In genomic region chr20:57317316-57317788, GRCh38 we compare ENCODE assay signal across 21 cellular contexts. TPM values are rescaled to one million over a fixed set of nuclear protein-coding genes. Genes with fewer than 3 reads are reported as not detected.
DNase-seq lines count a peak whose midpoint lies in the region; ATAC-seq, FAIRE-seq and TF ChIP-seq lines count a peak whose summit lies in the region.
"Had no signal": no experiment of that assay in that cellular context is flagged by ENCODE, and none has a peak within 500 bp of the region (broad histone marks: within the 10 kb centered on the region; RNA-seq: fewer than 3 reads in every experiment).

No MANE protein-coding gene starts in this region.

- no peak overlapping the region for H3K27ac ChIP-seq in HepG2 (ENCODE audit: extremely low read length, insufficient read depth, low read length)
- H3K27ac ChIP-seq in right lobe of liver: no peak overlapping the region
- H3K27ac ChIP-seq in OCI-LY7 (ENCODE audit: low read depth, low read length, poor library complexity, severe bottlenecking): peak overlapping the region; percentile 95
- H3K27ac ChIP-seq: HL-60 had no signal

- H3K4me3 Mint-ChIP-seq in nephron progenitor cell: no peak overlapping the region

- no peaks in the 10 kb centered on the region for H3K36me3 Mint-ChIP-seq in nephron progenitor cell (ENCODE audit: low read depth)

- CTCF ChIA-PET in HepG2 (lab: Yijun Ruan, JAX; ENCODE audit: low intra/inter-chr PET ratio, low total read pairs) (no interaction called here), OCI-LY7 (lab: Charles Lee; ENCODE audit: unreplicated experiment) (no interaction called here)

- DNase-seq in HepG2 (ENCODE audit: low spot score) (no peak), right lobe of liver (no peak), OCI-LY7 (ENCODE audit: low spot score) (no peak), nephron progenitor cell (no peak), NCI-H526 treated with DMSO at 0.1 percent for 48 hours (lab: John Stamatoyannopoulos, UW) (no peak), T1000 (lab: John Stamatoyannopoulos, UW) (no peak)
- DNase-seq: HCEC 1CT, KBM-7, NCI-H1092, NCI-H1436, NCI-H187 treated with DMSO at 0.1 percent for 48 hours, NCI-H2107, NCI-H446 treated with DMSO at 0.1 percent for 48 hours, Right ventricle myocardium superior had no signal

- BruUV-seq in HepG2 (replicated peaks; lab: Mats Ljungman, UMichigan) (no TSS peak), OCI-LY7 (replicated peaks; lab: Mats Ljungman, UMichigan) (no TSS peak)

- in situ Hi-C loops in HepG2 (cut with HindIII; ENCODE audit: extremely low pct_ligation_motif_present, low pct_unique_long_range_greater_than_20kb): no loop called here

- TF ChIP-seq EP300 in HepG2 (IDR thresholded peaks at IDR 0.05; ENCODE audit: low read depth in 2 of 2, low read length in 2 of 2) (no peak), HepG2 (CRISPR knock-in tag; IDR thresholded peaks at IDR 0.05; ENCODE audit: borderline replicate concordance) (no peak)

- WGBS in HepG2 (ENCODE audit: low lambda C conversion rate): 50% methylated on average over 8 of the region's 8 CpGs
- WGBS in right lobe of liver (ENCODE audit: insufficient coverage, low coverage, low lambda C conversion rate, missing lambda C conversion rate): 66% methylated on average over 7 of the region's 8 CpGs

- H3K27me3 Mint-ChIP-seq in nephron progenitor cell (ENCODE audit: low read depth, poor library complexity): peaks cover 13% of the 10 kb centered on the region

- peak; percentile 21; the same call in 1 of the 3 replicates for ATAC-seq in HepG2
- no peak for ATAC-seq in right lobe of liver
- no peak for ATAC-seq in HG03025 (IDR thresholded peaks at IDR 0.05; ENCODE audit: low FRiP score, unreplicated experiment)

- no peak for TF ChIP-seq CTCF in HepG2 (CRISPR knock-in tag; IDR thresholded peaks at IDR 0.05)
- TF ChIP-seq CTCF in right lobe of liver (IDR thresholded peaks at IDR 0.05): no peak
- no peak for TF ChIP-seq CTCF in OCI-LY7 (conservative IDR thresholded peaks at IDR 0.05; ENCODE audit: low read length)
- no peak for TF ChIP-seq CTCF in nephron progenitor cell (IDR thresholded peaks at IDR 0.05)

- H3K27me3 ChIP-seq in HepG2 (ENCODE audit: control insufficient read depth in 1 of 2, insufficient read depth in 2 of 2, low read length in 2 of 2) (peaks cover 5 to 21% of the 10 kb centered on the region in 2 experiments; a peak in 4 of 5 replicates), right lobe of liver (no peaks in the 10 kb centered on the region)

- POLR2A ChIA-PET in HepG2 (lab: Yijun Ruan, JAX): no interaction called here
- POLR2A ChIA-PET in OCI-LY7 (lab: Charles Lee): interaction anchor here (0.6 to 5.4 kb wide), 7 partner anchors 9 to 159 kb away, joined by 3 to 27 read pairs (median 6); no protein-coding TSS in a partner anchor

- H4K20me1 ChIP-seq in HepG2 (ENCODE audit: insufficient read depth, low read length): no peaks in the 10 kb centered on the region
- H4K20me1 ChIP-seq in OCI-LY7 (ENCODE audit: insufficient read depth, low read length): no peaks in the 10 kb centered on the region

- no peak for FAIRE-seq in HepG2 (lab: Jason Lieb, UNC)
- FAIRE-seq: RCC 7860 had no signal

- H3K4me1 ChIP-seq in HepG2 (ENCODE audit: insufficient read depth, low read length) (no peaks in the 10 kb centered on the region), right lobe of liver (no peaks in the 10 kb centered on the region), OCI-LY7 (ENCODE audit: insufficient read depth, low read length, poor library complexity, severe bottlenecking) (peaks cover 100% of the 10 kb centered on the region)

- intact Hi-C loops in HepG2 (cut with micrococcal nuclease; ENCODE audit: unreplicated experiment): no loop called here
- intact Hi-C loops in right lobe of liver (cut with DNase I): no loop called here
- intact Hi-C loops in OCI-LY7 (cut with micrococcal nuclease; ENCODE audit: unreplicated experiment): loop anchor here (2.0 to 5.0 kb wide), 4 partner anchors 33 to 365 kb away; no protein-coding TSS in a partner anchor

- TF ChIP-seq POLR2A in HepG2 (IDR thresholded peaks at IDR 0.05; ENCODE audit: insufficient read depth in 1 of 2, low read depth in 2 of 2, low read length in 2 of 2): no peak
- no peak for TF ChIP-seq POLR2A in right lobe of liver (IDR thresholded peaks at IDR 0.05)

- no peaks in the 10 kb centered on the region for H3K9me2 ChIP-seq in OCI-LY7 (ENCODE audit: insufficient read depth, low read length)

- H3K9ac ChIP-seq in HepG2 (ENCODE audit: insufficient read depth, low read depth, low read length): no peak overlapping the region

- H3K79me2 ChIP-seq in HepG2 (ENCODE audit: insufficient read depth, low read length): no peaks in the 10 kb centered on the region
- H3K79me2 ChIP-seq in OCI-LY7 (ENCODE audit: insufficient read depth, low read depth, low read length): no peaks in the 10 kb centered on the region

- no peaks in the 10 kb centered on the region for H3K9me3 ChIP-seq in HepG2 (ENCODE audit: low read length)
- H3K9me3 ChIP-seq in right lobe of liver: no peaks in the 10 kb centered on the region
- no peaks in the 10 kb centered on the region for H3K9me3 ChIP-seq in OCI-LY7 (ENCODE audit: low read length)

- H3K9me3 Mint-ChIP-seq in nephron progenitor cell: no peaks in the 10 kb centered on the region

- H3K36me3 ChIP-seq in HepG2 (replicated peaks in 1 of 2; ENCODE audit: control insufficient read depth in 1 of 2, insufficient read depth in 2 of 2, low read length in 2 of 2) (no peaks in the 10 kb centered on the region), right lobe of liver (no peaks in the 10 kb centered on the region), OCI-LY7 (ENCODE audit: insufficient read depth, low read length) (no peaks in the 10 kb centered on the region)

- TF ChIP-seq RAD21 in HepG2 (CRISPR knock-in tag; IDR thresholded peaks at IDR 0.05): no peak

- H3K4me2 ChIP-seq in HepG2 (ENCODE audit: low read depth, low read length) (no peak overlapping the region), OCI-LY7 (ENCODE audit: low read length) (peak overlapping the region; percentile 64)

- H2AFZ ChIP-seq in HepG2 (ENCODE audit: low read length) (no peak overlapping the region), OCI-LY7 (ENCODE audit: low read length) (peak overlapping the region; percentile 19; the same call in 1 of the 2 replicates)

- H3K4me1 Mint-ChIP-seq in nephron progenitor cell: peaks cover 26% of the 10 kb centered on the region

- H3K4me3 ChIP-seq in HepG2 (replicated peaks in 1 of 3; ENCODE audit: insufficient read depth in 1 of 3, low read depth in 2 of 3, low read length in 3 of 3): no peak overlapping the region
- H3K4me3 ChIP-seq in right lobe of liver: no peak overlapping the region
- H3K4me3 ChIP-seq in OCI-LY7 (ENCODE audit: low read depth, low read length, poor library complexity, severe bottlenecking): peak overlapping the region; percentile 37

- peak overlapping the region; percentile 54 for H3K27ac Mint-ChIP-seq in nephron progenitor cell

RNA-seq across cellular contexts. Expression of gene SPO11, which starts 12.3 kb away (rescaled TPM):
- total RNA-seq in HepG2 (2016; rRNA removed; fragmentation: Illumina TruSeq; extraction: Trizol) (not detected in 2 replicates), right lobe of liver (not detected), OCI-LY7 (2022) (not detected in 2 replicates)
- not detected in 2 replicates for total RNA-seq in HepG2 (2016; cell fraction: cytosol; rRNA removed; fragmentation: Illumina TruSeq; extraction: Trizol; ENCODE audit: low read depth)
- total RNA-seq in HepG2 (2016; cell fraction: insoluble cytoplasmic fraction; rRNA removed; fragmentation: Illumina TruSeq; extraction: Trizol): not detected in 2 replicates
- total RNA-seq in HepG2 (2016; cell fraction: membrane; rRNA removed; fragmentation: Illumina TruSeq; extraction: Trizol): not detected in 2 replicates
- not detected in 2 replicates for total RNA-seq in HepG2 (2016; cell fraction: nucleus; rRNA removed; fragmentation: Illumina TruSeq; extraction: Trizol)
- not detected in 2 replicates for polyA plus RNA-seq in HepG2 (2011; rRNA removed)
- polyA plus RNA-seq in HepG2 (2011; cell fraction: cytosol; rRNA removed): not detected in 2 replicates
- not detected in 2 replicates for polyA plus RNA-seq in HepG2 (2011; cell fraction: nucleus; rRNA removed)
- polyA plus RNA-seq in HepG2 (2012): not detected in 2 replicates
- polyA plus RNA-seq in HepG2 (2016; cell fraction: cytosol; fragmentation: Illumina TruSeq; extraction: Trizol; ENCODE audit: low read depth): not detected in 2 replicates
- polyA plus RNA-seq in HepG2 (2016; cell fraction: insoluble cytoplasmic fraction; fragmentation: Illumina TruSeq; extraction: Trizol; ENCODE audit: low read depth): not detected in 2 replicates
- not detected in 2 replicates for polyA plus RNA-seq in HepG2 (2016; cell fraction: membrane; fragmentation: Illumina TruSeq; extraction: Trizol; ENCODE audit: low read depth)
- not detected in 2 replicates for polyA plus RNA-seq in HepG2 (2016; cell fraction: nucleus; fragmentation: Illumina TruSeq; extraction: Trizol; ENCODE audit: insufficient read depth, low read depth)
- not detected in 2 replicates for polyA minus RNA-seq in HepG2 (2011; rRNA and poly(A)+ RNA removed; ENCODE audit: low replicate concordance)
- polyA minus RNA-seq in HepG2 (2011; cell fraction: cytosol; rRNA and poly(A)+ RNA removed): not detected in 2 replicates
- not detected in 2 replicates for polyA minus RNA-seq in HepG2 (2011; cell fraction: nucleus; rRNA and poly(A)+ RNA removed)
- total RNA-seq in OCI-LY7 (2014; rRNA removed; shearing (Covaris generic)): not detected in 2 replicates
- total RNA-seq: A172, HT-29, Right ventricle myocardium superior, SK-MEL-5 had no signal
- polyA plus RNA-seq: AG04450 had no signal

RNA-seq across cellular contexts. Expression of gene RAE1, which starts 33.7 kb away (rescaled TPM):
- total RNA-seq in HepG2 (2016; rRNA removed; fragmentation: Illumina TruSeq; extraction: Trizol) (72.9 and 84.7 TPM in 2 replicates), right lobe of liver (10 to 100 TPM in 4 of 6 experiments, 1 to 10 TPM in 2; 8.6 to 22.1 (median 11.1) TPM), OCI-LY7 (2022) (57.4 and 58.2 TPM in 2 replicates)
- total RNA-seq in HepG2 (2016; cell fraction: cytosol; rRNA removed; fragmentation: Illumina TruSeq; extraction: Trizol; ENCODE audit: low read depth): 7.0 TPM in 2 replicates
- total RNA-seq in HepG2 (2016; cell fraction: insoluble cytoplasmic fraction; rRNA removed; fragmentation: Illumina TruSeq; extraction: Trizol): 69.1 and 75.0 TPM in 2 replicates
- total RNA-seq in HepG2 (2016; cell fraction: membrane; rRNA removed; fragmentation: Illumina TruSeq; extraction: Trizol): 12.7 and 13.6 TPM in 2 replicates
- 52.3 and 56.5 TPM in 2 replicates for total RNA-seq in HepG2 (2016; cell fraction: nucleus; rRNA removed; fragmentation: Illumina TruSeq; extraction: Trizol)
- 29.2 and 36.1 TPM in 2 replicates for polyA plus RNA-seq in HepG2 (2011; rRNA removed)
- 38.8 and 67.0 TPM in 2 replicates for polyA plus RNA-seq in HepG2 (2011; cell fraction: cytosol; rRNA removed)
- 104 and 106 TPM in 2 replicates for polyA plus RNA-seq in HepG2 (2011; cell fraction: nucleus; rRNA removed)
- polyA plus RNA-seq in HepG2 (2012): 40.7 and 46.9 TPM in 2 replicates
- 5.7 and 6.3 TPM in 2 replicates for polyA plus RNA-seq in HepG2 (2016; cell fraction: cytosol; fragmentation: Illumina TruSeq; extraction: Trizol; ENCODE audit: low read depth)
- polyA plus RNA-seq in HepG2 (2016; cell fraction: insoluble cytoplasmic fraction; fragmentation: Illumina TruSeq; extraction: Trizol; ENCODE audit: low read depth): 85.9 and 97.1 TPM in 2 replicates
- polyA plus RNA-seq in HepG2 (2016; cell fraction: membrane; fragmentation: Illumina TruSeq; extraction: Trizol; ENCODE audit: low read depth): 6.4 and 8.4 TPM in 2 replicates
- polyA plus RNA-seq in HepG2 (2016; cell fraction: nucleus; fragmentation: Illumina TruSeq; extraction: Trizol; ENCODE audit: insufficient read depth, low read depth): 70.0 and 74.0 TPM in 2 replicates
- polyA minus RNA-seq in HepG2 (2011; rRNA and poly(A)+ RNA removed; ENCODE audit: low replicate concordance): 47.5 and 58.8 TPM in 2 replicates
- 20.8 and 32.8 TPM in 2 replicates for polyA minus RNA-seq in HepG2 (2011; cell fraction: cytosol; rRNA and poly(A)+ RNA removed)
- polyA minus RNA-seq in HepG2 (2011; cell fraction: nucleus; rRNA and poly(A)+ RNA removed): 119 and 124 TPM in 2 replicates
- total RNA-seq in OCI-LY7 (2014; rRNA removed; shearing (Covaris generic)): 50.5 and 55.0 TPM in 2 replicates

RNA-seq across cellular contexts. Expression of gene BMP7, which starts 50.9 kb away (rescaled TPM):
- total RNA-seq in HepG2 (2016; rRNA removed; fragmentation: Illumina TruSeq; extraction: Trizol): not detected in 2 replicates
- not detected in 2 replicates for total RNA-seq in HepG2 (2016; cell fraction: cytosol; rRNA removed; fragmentation: Illumina TruSeq; extraction: Trizol; ENCODE audit: low read depth)
- total RNA-seq in HepG2 (2016; cell fraction: insoluble cytoplasmic fraction; rRNA removed; fragmentation: Illumina TruSeq; extraction: Trizol): not detected in 2 replicates
- total RNA-seq in HepG2 (2016; cell fraction: membrane; rRNA removed; fragmentation: Illumina TruSeq; extraction: Trizol): not detected in 2 replicates
- total RNA-seq in HepG2 (2016; cell fraction: nucleus; rRNA removed; fragmentation: Illumina TruSeq; extraction: Trizol): not detected in 2 replicates
- not detected in 2 replicates for polyA plus RNA-seq in HepG2 (2011; rRNA removed)
- polyA plus RNA-seq in HepG2 (2011; cell fraction: cytosol; rRNA removed): not detected in 2 replicates
- polyA plus RNA-seq in HepG2 (2011; cell fraction: nucleus; rRNA removed): not detected in 2 replicates
- polyA plus RNA-seq in HepG2 (2012): not detected in 2 replicates
- polyA plus RNA-seq in HepG2 (2016; cell fraction: cytosol; fragmentation: Illumina TruSeq; extraction: Trizol; ENCODE audit: low read depth): not detected in 2 replicates
- not detected in 2 replicates for polyA plus RNA-seq in HepG2 (2016; cell fraction: insoluble cytoplasmic fraction; fragmentation: Illumina TruSeq; extraction: Trizol; ENCODE audit: low read depth)
- polyA plus RNA-seq in HepG2 (2016; cell fraction: membrane; fragmentation: Illumina TruSeq; extraction: Trizol; ENCODE audit: low read depth): not detected in 2 replicates
- polyA plus RNA-seq in HepG2 (2016; cell fraction: nucleus; fragmentation: Illumina TruSeq; extraction: Trizol; ENCODE audit: insufficient read depth, low read depth): not detected in 2 replicates
- polyA minus RNA-seq in HepG2 (2011; rRNA and poly(A)+ RNA removed; ENCODE audit: low replicate concordance): not detected in 2 replicates
- not detected in 2 replicates for polyA minus RNA-seq in HepG2 (2011; cell fraction: cytosol; rRNA and poly(A)+ RNA removed)
- not detected in 2 replicates for polyA minus RNA-seq in HepG2 (2011; cell fraction: nucleus; rRNA and poly(A)+ RNA removed)
- not detected for total RNA-seq in right lobe of liver
- 72.2 and 94.2 TPM in 2 replicates for total RNA-seq in OCI-LY7 (2014; rRNA removed; shearing (Covaris generic))
- total RNA-seq in OCI-LY7 (2022): 2.2 and 3.7 TPM in 2 replicates
- total RNA-seq: HT-29 had no signal
- polyA plus RNA-seq: AG04450 had no signal
